In genomic region chr3:35744419-35744818, GRCh38 we compare ENCODE assay signal across 25 cellular contexts.
DNase-seq lines count a peak whose midpoint lies in the region; ATAC-seq and TF ChIP-seq lines count a peak whose summit lies in the region.
"Had no signal": no experiment of that assay in that cellular context is flagged by ENCODE, and none has a peak within 500 bp of the region (broad histone marks: within the 10 kb centered on the region; RNA-seq: fewer than 3 reads in every experiment).

No MANE protein-coding gene starts in this region.

- H3K4me3 ChIP-seq in MM.1S (ENCODE audit: low read length): no peak overlapping the region
- H3K4me3 ChIP-seq: heart left ventricle, mucosa of descending colon, upper lobe of left lung had no signal

- no peak overlapping the region for H3T11ph ChIP-seq in H9 (ENCODE audit: low read length)

- H3K27me3 Mint-ChIP-seq in H9 (ENCODE audit: low read depth): peaks cover 87% of the 10 kb centered on the region
- H3K27me3 Mint-ChIP-seq: activated CD4-positive, alpha-beta memory T cell treated with anti-CD3 and anti-CD28 coated beads, Interleukin-2, amount 10 ng/mL, durations not matched to agents 7 days and 5 days; activated naive CD8-positive, alpha-beta T cell treated with anti-CD3 and anti-CD28 coated beads for 36 hours; CD4-positive, alpha-beta T cell; stimulated activated naive CD8-positive, alpha-beta T cell treated with anti-CD3 and anti-CD28 coated beads, Interleukin-15, amount 100 ng/mL, for 72 hours; T-cell had no signal

- H4K5ac ChIP-seq in H9 (ENCODE audit: insufficient read length, low read depth, low read length): no peak overlapping the region

- H4K20me1 ChIP-seq in H9 (ENCODE audit: control insufficient read depth, insufficient read depth, insufficient read length) (no peaks in the 10 kb centered on the region), MM.1S (ENCODE audit: insufficient read depth, low read length) (no peaks in the 10 kb centered on the region)

- no CpG with 5 or more reads among the region's 10 CpGs for WGBS in H9 (ENCODE audit: extremely low coverage, insufficient read length, low lambda C conversion rate)

- no peak overlapping the region for H3K4me3 Mint-ChIP-seq in H9
- H3K4me3 Mint-ChIP-seq: activated CD4-positive, alpha-beta memory T cell treated with anti-CD3 and anti-CD28 coated beads, Interleukin-2, amount 10 ng/mL, durations not matched to agents 7 days and 5 days; activated naive CD8-positive, alpha-beta T cell treated with anti-CD3 and anti-CD28 coated beads for 36 hours; activated T-cell treated with anti-CD3 and anti-CD28 coated beads, Interleukin-2, amount 50 U/mL, for 4 hours; CD4-positive, alpha-beta T cell; stimulated activated naive CD8-positive, alpha-beta T cell treated with anti-CD3 and anti-CD28 coated beads, Interleukin-15, amount 100 ng/mL, for 72 hours; T-cell had no signal

- no peak for ATAC-seq in GM18867 (IDR thresholded peaks at IDR 0.05; ENCODE audit: unreplicated experiment)
- ATAC-seq: activated T-cell treated with anti-CD3 and anti-CD28 coated beads, Interleukin-2, amount 50 U/mL, for 4 hours; mucosa of descending colon; stimulated activated naive CD8-positive, alpha-beta T cell treated with anti-CD3 and anti-CD28 coated beads, Interleukin-15, amount 100 ng/mL, for 72 hours; T-cell had no signal

- H3K9me3 ChIP-seq in H9 (ENCODE audit: control insufficient read depth, low read depth, low read length) (no peaks in the 10 kb centered on the region), MM.1S (replicated peaks; ENCODE audit: insufficient read depth, low read length) (no peaks in the 10 kb centered on the region)
- H3K9me3 ChIP-seq: heart left ventricle, mucosa of descending colon, upper lobe of left lung had no signal

- H3K27me3 ChIP-seq in H9 (ENCODE audit: insufficient read depth, low read length) (peaks cover 12% of the 10 kb centered on the region; the same call in 1 of the 2 replicates), MM.1S (replicated peaks; ENCODE audit: insufficient read depth, low read length) (no peaks in the 10 kb centered on the region)
- H3K27me3 ChIP-seq: upper lobe of left lung had no signal

- no peaks in the 10 kb centered on the region; a peak in 1 of 5 replicates for H3K9me3 Mint-ChIP-seq in H9
- H3K9me3 Mint-ChIP-seq: activated naive CD8-positive, alpha-beta T cell treated with anti-CD3 and anti-CD28 coated beads for 36 hours; activated T-cell treated with anti-CD3 and anti-CD28 coated beads, Interleukin-2, amount 50 U/mL, for 4 hours; CD4-positive, alpha-beta T cell had no signal

- no peaks in the 10 kb centered on the region; the same call in 1 of the 2 replicates for H3K4me1 ChIP-seq in H9 (ENCODE audit: insufficient read depth, low read length)
- H3K4me1 ChIP-seq in MM.1S (ENCODE audit: low read length): no peaks in the 10 kb centered on the region
- H3K4me1 ChIP-seq: upper lobe of left lung had no signal

- H2BK120ac ChIP-seq in H9 (ENCODE audit: low read depth, low read length, poor library complexity, severe bottlenecking): no peak overlapping the region

- no peak overlapping the region for H3K27ac Mint-ChIP-seq in H9
- H3K27ac Mint-ChIP-seq: activated CD4-positive, alpha-beta memory T cell treated with anti-CD3 and anti-CD28 coated beads, Interleukin-2, amount 10 ng/mL, durations not matched to agents 7 days and 5 days; activated naive CD8-positive, alpha-beta T cell treated with anti-CD3 and anti-CD28 coated beads for 36 hours; CD4-positive, alpha-beta T cell; stimulated activated naive CD8-positive, alpha-beta T cell treated with anti-CD3 and anti-CD28 coated beads, Interleukin-15, amount 100 ng/mL, for 72 hours; T-cell had no signal

- no peak overlapping the region for H3K4ac ChIP-seq in H9 (ENCODE audit: low read depth, low read length)

- peak; percentile 66 for DNase-seq in H9
- peak; percentile 34 to 78 for DNase-seq in cerebellar nuclear complex (lab: John Stamatoyannopoulos, UW)
- peak; percentile 10 for DNase-seq in iPS-NIHi7 (ENCODE audit: extremely low spot score)
- DNase-seq in pons (ENCODE audit: low spot score): peak; percentile 26
- DNase-seq in MM.1S: no peak
- DNase-seq in DMS53 treated with DMSO at 0.1 percent for 48 hours (lab: John Stamatoyannopoulos, UW; ENCODE audit: unreplicated experiment): no peak
- no peak for DNase-seq in NCI-H2029 treated with DMSO at 0.1 percent for 48 hours (lab: John Stamatoyannopoulos, UW)
- DNase-seq: activated CD4-positive, alpha-beta memory T cell treated with anti-CD3 and anti-CD28 coated beads, Interleukin-2, amount 10 ng/mL, durations not matched to agents 7 days and 5 days; activated naive CD8-positive, alpha-beta T cell treated with anti-CD3 and anti-CD28 coated beads for 36 hours; activated T-cell treated with anti-CD3 and anti-CD28 coated beads, Interleukin-2, amount 50 U/mL, for 4 hours; CD4-positive, alpha-beta T cell; DMS79; effector memory CD4-positive, alpha-beta T cell; heart left ventricle; kidney glomerular epithelial cell; NCI-H2029; NCI-H510A; stimulated activated CD4-positive, alpha-beta T cell treated with anti-CD3 and anti-CD28 coated beads, Interleukin-2, amount 100 ng/mL, for 24 hours; stimulated activated naive CD8-positive, alpha-beta T cell treated with anti-CD3 and anti-CD28 coated beads, Interleukin-15, amount 100 ng/mL, for 72 hours; T-cell; WERI-Rb-1 had no signal

- no peaks in the 10 kb centered on the region for H3K36me3 ChIP-seq in MM.1S (replicated peaks; ENCODE audit: insufficient read depth, low read length)
- H3K36me3 ChIP-seq: heart left ventricle, upper lobe of left lung, WERI-Rb-1 had no signal

- no peak overlapping the region for H2BK5ac ChIP-seq in H9 (ENCODE audit: insufficient read length, low read length)

- no peak overlapping the region for H3K56ac ChIP-seq in H9 (ENCODE audit: insufficient read length, low read depth, low read length)

- H3K36me3 Mint-ChIP-seq in H9 (ENCODE audit: insufficient read depth in 1 of 3, low read depth in 3 of 3): no peaks in the 10 kb centered on the region
- H3K36me3 Mint-ChIP-seq: activated naive CD8-positive, alpha-beta T cell treated with anti-CD3 and anti-CD28 coated beads for 36 hours; T-cell had no signal

- H3K9me2 ChIP-seq in MM.1S (replicated peaks; ENCODE audit: insufficient read depth, low read length): no peaks in the 10 kb centered on the region

- no peak overlapping the region for H3K18ac ChIP-seq in H9 (ENCODE audit: insufficient read length, low read depth, low read length)

- H3K79me2 ChIP-seq in H9 (ENCODE audit: insufficient read depth, low read length) (no peaks in the 10 kb centered on the region), MM.1S (ENCODE audit: low read length) (no peaks in the 10 kb centered on the region)

- TF ChIP-seq CTCF in H9 (conservative IDR thresholded peaks at IDR 0.05): no peak
- TF ChIP-seq CTCF in MM.1S (IDR thresholded peaks at IDR 0.05; ENCODE audit: low read length): no peak

- H3K23me2 ChIP-seq in H9 (ENCODE audit: insufficient read length, low read depth, low read length, poor library complexity, severe bottlenecking): no peaks in the 10 kb centered on the region

- no peak overlapping the region for H2BK15ac ChIP-seq in H9 (ENCODE audit: low read depth, low read length)

- H2AFZ ChIP-seq in H9 (ENCODE audit: low read length): no peak overlapping the region
- H2AFZ ChIP-seq in MM.1S (ENCODE audit: low read length): no peak overlapping the region

- no peak overlapping the region for H4K8ac ChIP-seq in H9 (replicated peaks; ENCODE audit: insufficient read length, low read depth, low read length)

- H2AK5ac ChIP-seq in H9 (ENCODE audit: insufficient read length, low read length): no peak overlapping the region

- H3K23ac ChIP-seq in H9 (ENCODE audit: insufficient read length, low read depth, low read length): no peak overlapping the region

- no peak overlapping the region for H4K91ac ChIP-seq in H9 (ENCODE audit: insufficient read length, low read depth, low read length)

- H3K4me2 ChIP-seq in H9 (ENCODE audit: insufficient read depth, insufficient read length, low read length) (no peak overlapping the region), MM.1S (ENCODE audit: low read depth, low read length) (no peak overlapping the region)

- no peak overlapping the region for H2BK12ac ChIP-seq in H9 (ENCODE audit: insufficient read length, low read depth, low read length)

- H3K4me1 Mint-ChIP-seq in H9: peaks cover 13 to 20% of the 10 kb centered on the region in 2 experiments
- H3K4me1 Mint-ChIP-seq: activated CD4-positive, alpha-beta memory T cell treated with anti-CD3 and anti-CD28 coated beads, Interleukin-2, amount 10 ng/mL, durations not matched to agents 7 days and 5 days; activated naive CD8-positive, alpha-beta T cell treated with anti-CD3 and anti-CD28 coated beads for 36 hours; stimulated activated naive CD8-positive, alpha-beta T cell treated with anti-CD3 and anti-CD28 coated beads, Interleukin-15, amount 100 ng/mL, for 72 hours had no signal

- H3K79me1 ChIP-seq in H9 (ENCODE audit: insufficient read depth, low read depth, low read length, poor library complexity, severe bottlenecking): no peaks in the 10 kb centered on the region

- H3K9ac ChIP-seq in H9 (ENCODE audit: extremely low read depth, insufficient read length, low read length): no peak overlapping the region
- no peak overlapping the region for H3K9ac ChIP-seq in MM.1S (ENCODE audit: low read length)

- H2BK20ac ChIP-seq in H9 (ENCODE audit: low read depth, low read length, poor library complexity, severe bottlenecking): no peak overlapping the region

- H3F3A ChIP-seq in MM.1S (ENCODE audit: insufficient read depth, low read length): no peaks in the 10 kb centered on the region

- H3K14ac ChIP-seq in H9 (ENCODE audit: insufficient read depth, low read length): no peak overlapping the region

- H3K27ac ChIP-seq in H9 (ENCODE audit: insufficient read length, low read depth, low read length) (no peak overlapping the region), MM.1S (ENCODE audit: low read length) (no peak overlapping the region)
- H3K27ac ChIP-seq: heart left ventricle, HL-60, upper lobe of left lung, WERI-Rb-1 had no signal

Comparison
In these comparisons a context has a peak if more than half of its experiments do, and no peak if none do; other contexts are left out.
1. DNase-seq: peak in H9 (single experiment), cerebellar nuclear complex (2 of 2), iPS-NIHi7 (single experiment) and pons (single experiment); none in MM.1S (single experiment), DMS53 treated with DMSO at 0.1 percent for 48 hours (single experiment) and NCI-H2029 treated with DMSO at 0.1 percent for 48 hours (single experiment).